Comparison of ENCODE assay signal across 19 cellular contexts in the genomic region with DNA sequence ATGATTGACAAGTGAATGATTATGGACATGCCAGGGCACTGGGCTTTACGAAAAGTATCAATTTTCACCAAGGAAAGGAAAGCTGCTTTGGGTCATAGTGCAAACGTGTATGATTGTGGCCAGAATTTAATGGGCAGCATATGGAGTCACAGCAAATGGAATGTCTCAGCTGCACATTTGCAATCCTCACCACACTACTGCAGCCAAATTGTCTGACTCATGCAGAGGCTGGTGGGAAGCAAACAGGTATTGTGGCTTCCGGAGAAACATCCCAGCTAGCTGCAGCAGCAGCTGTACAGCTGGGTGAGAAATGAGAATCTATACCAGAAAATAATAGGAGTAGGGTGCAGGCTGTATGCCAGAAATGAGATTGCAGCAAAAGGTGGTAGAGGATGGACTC.
DNase-seq lines count a peak whose midpoint lies in the region; ATAC-seq and TF ChIP-seq lines count a peak whose summit lies in the region.
"Had no signal": no experiment of that assay in that cellular context is flagged by ENCODE, and none has a peak within 500 bp of the region (broad histone marks: within the 10 kb centered on the region; RNA-seq: fewer than 3 reads in every experiment).

No MANE protein-coding gene starts in this region.

- no peak for TF ChIP-seq CTCF in PC-3 (conservative IDR thresholded peaks at IDR 0.05; ENCODE audit: low read depth, low read length)
- TF ChIP-seq CTCF in endodermal cell (conservative IDR thresholded peaks at IDR 0.05) = no peak

- H3K27me3 ChIP-seq in PC-3 (ENCODE audit: low read length) (no peaks in the 10 kb centered on the region), endodermal cell (ENCODE audit: control insufficient read depth, insufficient read depth, low read length, poor library complexity, severe bottlenecking) (no peaks in the 10 kb centered on the region)

- H3K27ac ChIP-seq in PC-3 (ENCODE audit: low read length) (peak overlapping the region; percentile 89), endodermal cell (ENCODE audit: low read depth, low read length) (no peak overlapping the region)
- H3K27ac ChIP-seq: HL-60 had no signal

- CTCF ChIA-PET in PC-3 (lab: Charles Lee) = no interaction called here

- H3K79me2 ChIP-seq in PC-3 (ENCODE audit: low read length) = no peaks in the 10 kb centered on the region

- H3K36me3 Mint-ChIP-seq in endodermal cell (ENCODE audit: low read depth) = no peaks in the 10 kb centered on the region
- H3K36me3 Mint-ChIP-seq: activated naive CD8-positive, alpha-beta T cell; CD8-positive, alpha-beta T cell had no signal

- H3K4me1 ChIP-seq in PC-3 (ENCODE audit: insufficient read depth, low read length) = peaks cover 65% of the 10 kb centered on the region
- no peaks in the 10 kb centered on the region for H3K4me1 ChIP-seq in endodermal cell (ENCODE audit: control insufficient read depth, insufficient read depth, low read length)
- H3K4me1 ChIP-seq: HAP-1 had no signal

- no peaks in the 10 kb centered on the region for H3F3A ChIP-seq in PC-3 (ENCODE audit: low read length, unreplicated experiment)

- H3K9me3 Mint-ChIP-seq in endodermal cell = no peaks in the 10 kb centered on the region
- H3K9me3 Mint-ChIP-seq: CD8-positive, alpha-beta T cell; stimulated activated naive CD8-positive, alpha-beta T cell treated with anti-CD3 and anti-CD28 coated beads, Interleukin-15, Interleukin-2, amounts not matched to agents 100 ng/mL and 50 ng/mL, for 24 hours; T-helper 1 cell treated with Interleukin-12 subunit alpha and Interleukin-12 subunit beta and Interleukin-4 antibody, amounts not matched to agents 30 μg/mL and 1 μg/mL, for 36 hours had no signal

- H2AFZ ChIP-seq in PC-3 (ENCODE audit: low read length) = peak overlapping the region; percentile 45; the same call in 1 of the 2 replicates

- H3K27me3 Mint-ChIP-seq in endodermal cell (ENCODE audit: insufficient read depth) = no peaks in the 10 kb centered on the region
- H3K27me3 Mint-ChIP-seq: activated naive CD8-positive, alpha-beta T cell; stimulated activated naive CD8-positive, alpha-beta T cell treated with anti-CD3 and anti-CD28 coated beads, Interleukin-15, Interleukin-2, amounts not matched to agents 100 ng/mL and 50 ng/mL, for 24 hours had no signal

- no peaks in the 10 kb centered on the region for H3K36me3 ChIP-seq in PC-3 (ENCODE audit: low read depth, low read length)
- H3K36me3 ChIP-seq in endodermal cell (ENCODE audit: control insufficient read depth, insufficient read depth, low read length) = no peaks in the 10 kb centered on the region
- H3K36me3 ChIP-seq: HAP-1 had no signal

- DNase-seq in NCI-H1105 treated with DMSO at 0.1 percent for 48 hours (lab: John Stamatoyannopoulos, UW) (peak; percentile 7), NCI-H1105 (lab: John Stamatoyannopoulos, UW) (no peak), PC-3 (peak; percentile 95), endodermal cell (peak; percentile 38), renal cortical epithelial cell (ENCODE audit: low read depth) (peak; percentile 90), T-helper 2 cell (no peak)
- DNase-seq: activated CD4-positive, CD25-positive, alpha-beta regulatory T cell treated with anti-CD3 and anti-CD28 coated beads, Interleukin-2, amount 50 U/mL, for 72 hours; activated CD8-positive, alpha-beta memory T cell treated with anti-CD3 and anti-CD28 coated beads, Interleukin-2, amount 50 U/mL, for 48 hours; CD8-positive, alpha-beta T cell; hypothalamus; NK-92 treated with Interleukin-12 subunit alpha and Interleukin-12 subunit beta, amount 100 ng/mL, for 24 hours had no signal

- ATAC-seq in PC-3 (peak; percentile 72), GM21619 (IDR thresholded peaks at IDR 0.05; ENCODE audit: unreplicated experiment) (no peak), HG02870 (IDR thresholded peaks at IDR 0.05; ENCODE audit: unreplicated experiment) (no peak)
- ATAC-seq: CD8-positive, alpha-beta T cell had no signal

- peak overlapping the region; percentile 39; the same call in 1 of the 2 replicates for H3K4me3 ChIP-seq in PC-3 (ENCODE audit: low read length)
- no peak overlapping the region for H3K4me3 ChIP-seq in endodermal cell (ENCODE audit: low read length)
- H3K4me3 ChIP-seq: HAP-1, smooth muscle cell had no signal

- no peaks in the 10 kb centered on the region for H4K20me1 ChIP-seq in PC-3 (ENCODE audit: low read length)

- H3K4me2 ChIP-seq in PC-3 (ENCODE audit: low read length) = peak overlapping the region; percentile 76
- H3K4me2 ChIP-seq: smooth muscle cell had no signal

- intact Hi-C loops in PC-3 (cut with micrococcal nuclease) = loop anchor here (1.0 kb wide), 1 partner anchor 26 kb away; no protein-coding TSS in a partner anchor

- H3K9me2 ChIP-seq in PC-3 (replicated peaks; ENCODE audit: low read length) = no peaks in the 10 kb centered on the region

- no peak overlapping the region for H3K27ac Mint-ChIP-seq in endodermal cell
- H3K27ac Mint-ChIP-seq: activated naive CD8-positive, alpha-beta T cell; CD8-positive, alpha-beta T cell; stimulated activated naive CD8-positive, alpha-beta T cell treated with anti-CD3 and anti-CD28 coated beads, Interleukin-15, Interleukin-2, amounts not matched to agents 100 ng/mL and 50 ng/mL, for 24 hours; T-helper 1 cell treated with Interleukin-12 subunit alpha and Interleukin-12 subunit beta and Interleukin-4 antibody, amounts not matched to agents 30 μg/mL and 1 μg/mL, for 36 hours had no signal

- H3K4me1 Mint-ChIP-seq in endodermal cell = peaks cover 4% of the 10 kb centered on the region

- no peak overlapping the region for H3K4me3 Mint-ChIP-seq in endodermal cell
- H3K4me3 Mint-ChIP-seq: activated naive CD8-positive, alpha-beta T cell; CD8-positive, alpha-beta T cell; stimulated activated naive CD8-positive, alpha-beta T cell treated with anti-CD3 and anti-CD28 coated beads, Interleukin-15, Interleukin-2, amounts not matched to agents 100 ng/mL and 50 ng/mL, for 24 hours; T-helper 1 cell treated with Interleukin-12 subunit alpha and Interleukin-12 subunit beta and Interleukin-4 antibody, amounts not matched to agents 30 μg/mL and 1 μg/mL, for 36 hours had no signal

- POLR2A ChIA-PET in PC-3 (lab: Charles Lee; ENCODE audit: unreplicated experiment) = no interaction called here

- 89 to 100% methylated on average over 1 to 3 of the region's 3 CpGs for WGBS in endodermal cell (ENCODE audit: insufficient coverage in 1 of 2, insufficient read length in 1 of 2), 2 experiments

- H3K9ac ChIP-seq in PC-3 (ENCODE audit: low read length) = peak overlapping the region; percentile 53
- H3K9ac ChIP-seq in endodermal cell (ENCODE audit: extremely low read depth, low read length, poor library complexity, severe bottlenecking) = no peak overlapping the region

- BruUV-seq in PC-3 (replicated peaks; lab: Mats Ljungman, UMichigan) = no TSS peak

- no peaks in the 10 kb centered on the region for H3K9me3 ChIP-seq in PC-3 (ENCODE audit: low read length)
- no peaks in the 10 kb centered on the region for H3K9me3 ChIP-seq in endodermal cell (ENCODE audit: control insufficient read depth, low read length)
- H3K9me3 ChIP-seq: HAP-1 had no signal

Comparison
In these comparisons a context has a peak if more than half of its experiments do, and no peak if none do; other contexts are left out.
1. DNase-seq: peak in NCI-H1105 treated with DMSO at 0.1 percent for 48 hours (single experiment), PC-3 (single experiment), endodermal cell (single experiment) and renal cortical epithelial cell (single experiment); none in NCI-H1105 (single experiment) and T-helper 2 cell (0 of 5).